9 cellular contexts compared by ENCODE assay signal in genomic region chr4:30716158-30716557, GRCh38. TPM values are rescaled to one million over a fixed set of nuclear protein-coding genes. Genes with fewer than 3 reads are reported as not detected.
DNase-seq lines count a peak whose midpoint lies in the region; ATAC-seq and TF ChIP-seq lines count a peak whose summit lies in the region.
"Had no signal": no experiment of that assay in that cellular context is flagged by ENCODE, and none has a peak within 500 bp of the region (broad histone marks: within the 10 kb centered on the region; RNA-seq: fewer than 3 reads in every experiment).

No MANE protein-coding gene starts in this region.

- H3K27ac Mint-ChIP-seq in endodermal cell, result no peak overlapping the region
- H3K27ac Mint-ChIP-seq: memory B cell had no signal

- H3K14ac ChIP-seq in neuronal stem cell (ENCODE audit: low read length), result no peak overlapping the region

- no peak overlapping the region for H3K18ac ChIP-seq in neuronal stem cell (ENCODE audit: low read length)

- TF ChIP-seq CTCF in OCI-LY3 (IDR thresholded peaks at IDR 0.05; ENCODE audit: low read depth, low read length) (peak; percentile 72), endodermal cell (conservative IDR thresholded peaks at IDR 0.05) (peak; percentile 73), testis (IDR thresholded peaks at IDR 0.05) (peak in 1 of 3 experiments; percentile 28)

- H3K4me3 ChIP-seq in OCI-LY3 (ENCODE audit: low read length) (peak overlapping the region; percentile 78), endodermal cell (ENCODE audit: low read length) (peak overlapping the region; percentile 81), neuronal stem cell (ENCODE audit: low read length in 2 of 2) (peak overlapping the region in 1 of 2 donors; percentile 77), testis (no peak overlapping the region)

- no peaks in the 10 kb centered on the region for H3K4me1 ChIP-seq in OCI-LY3 (ENCODE audit: low read length)
- H3K4me1 ChIP-seq in endodermal cell (ENCODE audit: control insufficient read depth, insufficient read depth, low read length), result peaks cover 3% of the 10 kb centered on the region
- peaks cover 0 to 2% of the 10 kb centered on the region in 2 donors for H3K4me1 ChIP-seq in neuronal stem cell (ENCODE audit: control insufficient read depth in 2 of 2, insufficient read depth in 1 of 2, low read depth in 1 of 2, low read length in 2 of 2)
- H3K4me1 ChIP-seq in testis, result peaks cover 23% of the 10 kb centered on the region

- peaks cover 18% of the 10 kb centered on the region for H3K27me3 Mint-ChIP-seq in endodermal cell (ENCODE audit: insufficient read depth)

- H4K91ac ChIP-seq in neuronal stem cell (ENCODE audit: low read depth, low read length, poor library complexity), result no peak overlapping the region

- in situ Hi-C loops in G401 (cut with HindIII; ENCODE audit: low sequenced_read_pairs), result no loop called here

- peak overlapping the region; percentile 94 for H3K4me3 Mint-ChIP-seq in endodermal cell

- no peak overlapping the region for H2BK12ac ChIP-seq in neuronal stem cell (ENCODE audit: low read length)

- H4K8ac ChIP-seq in neuronal stem cell (ENCODE audit: low read depth, low read length), result no peak overlapping the region

- no peak overlapping the region for H3K23ac ChIP-seq in neuronal stem cell (ENCODE audit: low read depth, low read length, poor library complexity)

- H3K27me3 ChIP-seq in OCI-LY3 (ENCODE audit: low read depth, low read length) (no peaks in the 10 kb centered on the region), endodermal cell (ENCODE audit: control insufficient read depth, insufficient read depth, low read length, poor library complexity, severe bottlenecking) (no peaks in the 10 kb centered on the region), neuronal stem cell (ENCODE audit: control insufficient read depth in 3 of 3, insufficient read depth in 3 of 3, low read depth in 1 of 3, low read length in 3 of 3) (no peaks in the 10 kb centered on the region), testis (peaks cover under 1% of the 10 kb centered on the region)

- H3K36me3 ChIP-seq in OCI-LY3 (replicated peaks; ENCODE audit: low read depth, low read length) (peaks cover 4% of the 10 kb centered on the region), endodermal cell (ENCODE audit: control insufficient read depth, insufficient read depth, low read length) (no peaks in the 10 kb centered on the region), neuronal stem cell (replicated peaks in 1 of 2; ENCODE audit: control insufficient read depth in 2 of 2, insufficient read depth in 2 of 2, low read length in 2 of 2) (no peaks in the 10 kb centered on the region), testis (ENCODE audit: low read depth, missing control alignments) (no peaks in the 10 kb centered on the region)

- H4K20me1 ChIP-seq in OCI-LY3 (ENCODE audit: insufficient read depth, low read length), result no peaks in the 10 kb centered on the region

- peak overlapping the region; percentile 90 for H2AFZ ChIP-seq in OCI-LY3 (ENCODE audit: low read depth, low read length)
- peak overlapping the region; percentile 45 for H2AFZ ChIP-seq in neuronal stem cell (ENCODE audit: low read length)

- H3K79me2 ChIP-seq in OCI-LY3 (ENCODE audit: low read length), result no peaks in the 10 kb centered on the region

- DNase-seq in A172 (ENCODE audit: low spot score), result peak; percentile 40
- peak; percentile 6 for DNase-seq in G401 (ENCODE audit: low spot score)
- no peak for DNase-seq in endodermal cell
- DNase-seq in neuronal stem cell (ENCODE audit: low spot score), result peak; percentile 21
- no peak for DNase-seq in testis

- no peak overlapping the region for H3K27ac ChIP-seq in OCI-LY3 (ENCODE audit: low read length)
- no peak overlapping the region for H3K27ac ChIP-seq in endodermal cell (ENCODE audit: low read depth, low read length)
- H3K27ac ChIP-seq in neuronal stem cell (replicated peaks; ENCODE audit: low read length), result no peak overlapping the region
- no peak overlapping the region for H3K27ac ChIP-seq in testis

- H3K4me1 Mint-ChIP-seq in endodermal cell, result peaks cover 8% of the 10 kb centered on the region

- H3K4me2 ChIP-seq in OCI-LY3 (ENCODE audit: low read length), result peak overlapping the region; percentile 83
- H3K4me2 ChIP-seq in neuronal stem cell (ENCODE audit: insufficient read depth, low read length, poor library complexity, severe bottlenecking), result peak overlapping the region; percentile 25

- H3K9ac ChIP-seq in OCI-LY3 (ENCODE audit: low read length) (peak overlapping the region; percentile 53), endodermal cell (ENCODE audit: extremely low read depth, low read length, poor library complexity, severe bottlenecking) (peak overlapping the region; percentile 19), neuronal stem cell (ENCODE audit: low read depth, low read length, poor library complexity) (no peak overlapping the region)

- H2BK15ac ChIP-seq in neuronal stem cell (ENCODE audit: low read length), result no peak overlapping the region

- H3K4ac ChIP-seq in neuronal stem cell (ENCODE audit: low read length), result no peak overlapping the region

- H2AK5ac ChIP-seq in neuronal stem cell (ENCODE audit: low read depth, low read length), result no peak overlapping the region

- TF ChIP-seq POLR2A in testis (IDR thresholded peaks at IDR 0.05), result no peak

- H2BK5ac ChIP-seq in neuronal stem cell (ENCODE audit: low read length), result no peak overlapping the region

- no peak overlapping the region for H2BK120ac ChIP-seq in neuronal stem cell (ENCODE audit: low read depth, low read length)

- 5 to 10% methylated on average over 2 to 6 of the region's 6 CpGs for WGBS in endodermal cell (ENCODE audit: insufficient coverage in 1 of 2, insufficient read length in 1 of 2), 2 experiments
- WGBS in neuronal stem cell (ENCODE audit: extremely low coverage in 2 of 2, insufficient read length in 2 of 2, insufficient replicate concordance in 1 of 2), 2 donors, result no CpG with 5 or more reads among the region's 6 CpGs
- 8 to 9% methylated on average over 6 of the region's 6 CpGs for WGBS in testis, 2 donors

- ATAC-seq in GM19467 (IDR thresholded peaks at IDR 0.05; ENCODE audit: unreplicated experiment) (no peak), HG03469 (IDR thresholded peaks at IDR 0.05; ENCODE audit: unreplicated experiment) (no peak)

- intact Hi-C loops in testis (cut with DNase I; ENCODE audit: low total_unique reads), result no loop called here

- H3K79me1 ChIP-seq in neuronal stem cell (ENCODE audit: low read depth, low read length), result peaks cover 2% of the 10 kb centered on the region

- peaks cover 2% of the 10 kb centered on the region for H3K36me3 Mint-ChIP-seq in endodermal cell (ENCODE audit: low read depth)
- H3K36me3 Mint-ChIP-seq: memory B cell had no signal

- H3K9me3 ChIP-seq in OCI-LY3 (ENCODE audit: insufficient read depth, low read length), result no peaks in the 10 kb centered on the region; the same call in 1 of the 2 replicates
- H3K9me3 ChIP-seq in endodermal cell (ENCODE audit: control insufficient read depth, low read length), result no peaks in the 10 kb centered on the region
- peaks cover 0 to under 1% of the 10 kb centered on the region in 2 donors for H3K9me3 ChIP-seq in neuronal stem cell (replicated peaks in 1 of 2; ENCODE audit: control insufficient read depth in 2 of 2, insufficient read depth in 1 of 2, low read depth in 1 of 2, low read length in 2 of 2)
- H3K9me3 ChIP-seq in testis, result no peaks in the 10 kb centered on the region

- H3K9me3 Mint-ChIP-seq in endodermal cell, result no peaks in the 10 kb centered on the region

RNA-seq across cellular contexts. Expression of gene PCDH7, which starts 4.0 kb away (rescaled TPM):
- 26.1 and 38.6 TPM in 2 replicates for total RNA-seq in A172 (2014; rRNA removed; shearing (Covaris generic))
- 0.10 TPM in 1 of 2 replicates, not detected in the other for total RNA-seq in G401 (2014; rRNA removed; shearing (Covaris generic))
- total RNA-seq in endodermal cell (100 to 1,000 TPM in 1 of 2 donors, 10 to 100 TPM in 1; 90.8 to 102 TPM), testis (1 to 10 TPM; 2.4 to 2.8 TPM)
- polyA plus RNA-seq in endodermal cell (2013, experiment 1 of 2), result 20.2 TPM
- polyA plus RNA-seq in endodermal cell (2013, experiment 2 of 2), result 25.7 TPM
- 6.7 TPM for polyA plus RNA-seq in neuronal stem cell (2013, experiment 1 of 2)
- polyA plus RNA-seq in neuronal stem cell (2013, experiment 2 of 2), result 6.9 TPM
- 2.9 TPM for polyA plus RNA-seq in testis (ENCODE audit: insufficient read depth, low read depth, low replicate concordance)

Comparison
In these comparisons a context has a peak if more than half of its experiments do, and no peak if none do; other contexts are left out.
1. DNase-seq: peak in A172 (single experiment), G401 (single experiment) and neuronal stem cell (single experiment); none in endodermal cell (single experiment) and testis (single experiment).
2. H3K4me3 ChIP-seq: peak in OCI-LY3 (single experiment) and endodermal cell (single experiment); none in testis (0 of 2).